In the genomic region with DNA sequence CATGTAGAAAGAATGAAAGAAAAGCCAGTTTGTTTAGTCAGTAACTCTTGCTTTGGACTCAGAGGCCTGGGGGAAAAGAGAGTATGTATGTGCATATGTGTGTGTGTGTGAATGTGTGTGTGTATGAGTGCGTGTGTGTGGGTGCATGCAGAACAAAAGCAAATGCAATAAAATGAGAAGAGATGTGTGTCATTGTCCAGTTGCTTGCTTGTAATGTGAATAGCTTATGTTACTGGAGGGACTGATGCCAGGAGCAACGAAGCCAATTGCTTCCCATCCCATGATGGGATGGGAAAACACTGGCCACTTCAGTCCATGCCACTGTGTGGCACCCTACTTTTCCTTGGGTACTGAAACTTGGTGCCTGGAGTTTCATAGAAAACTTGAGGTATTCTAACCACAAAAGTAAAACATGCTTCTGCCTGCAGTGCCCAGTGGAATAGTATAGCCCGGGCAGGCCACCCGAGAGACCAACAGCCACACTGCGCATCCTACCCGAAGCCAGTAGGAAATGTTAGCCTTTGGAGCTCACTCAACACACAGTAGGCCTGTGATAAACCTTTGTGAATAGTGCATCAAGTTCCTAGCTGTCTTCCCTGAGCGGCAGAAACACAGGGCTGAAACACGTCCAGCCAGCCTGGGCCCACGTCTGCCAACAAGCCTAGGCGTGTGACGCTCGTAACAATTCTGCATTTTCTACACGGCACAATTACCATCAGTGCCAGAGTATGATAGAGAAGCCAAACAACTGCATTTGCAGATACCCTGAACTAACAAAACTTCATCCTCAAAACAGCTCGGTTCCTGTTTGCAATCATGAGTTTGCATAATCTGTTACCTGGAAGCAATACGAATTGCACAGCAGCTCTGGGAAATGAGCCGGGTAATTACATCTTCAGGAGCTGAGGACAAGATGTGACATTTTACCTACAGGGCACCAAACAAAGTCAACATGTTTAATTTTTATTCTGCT, we compare ENCODE assay signal across 12 cellular contexts.
DNase-seq lines count a peak whose midpoint lies in the region; ATAC-seq and TF ChIP-seq lines count a peak whose summit lies in the region.
"Had no signal": no experiment of that assay in that cellular context is flagged by ENCODE, and none has a peak within 500 bp of the region (broad histone marks: within the 10 kb centered on the region; RNA-seq: fewer than 3 reads in every experiment).

No MANE protein-coding gene starts in this region.

- intact Hi-C loops in body of pancreas (cut with DNase I) = no loop called here

- H3K36me3 Mint-ChIP-seq in mesothelial cell of epicardium = no peaks in the 10 kb centered on the region

- CTCF ChIA-PET in AG04449 (lab: Yijun Ruan, JAX) = interaction anchor here (1.2 kb wide), 1 partner anchor 85 kb away, joined by 3 read pairs; no protein-coding TSS in a partner anchor

- H3K4me3 ChIP-seq in AG04449 (ENCODE audit: low read depth, low read length) (no peak overlapping the region), body of pancreas (no peak overlapping the region)
- H3K4me3 ChIP-seq: pancreas, SJSA1 had no signal

- H3K27ac Mint-ChIP-seq in mesothelial cell of epicardium = no peak overlapping the region

- no peaks in the 10 kb centered on the region for H3K27me3 ChIP-seq in body of pancreas
- H3K27me3 ChIP-seq: pancreas, SJSA1 had no signal

- TF ChIP-seq CTCF in AG04449 (IDR thresholded peaks at IDR 0.05; ENCODE audit: insufficient read depth, low read length, missing control alignments) = no peak
- TF ChIP-seq CTCF in body of pancreas (IDR thresholded peaks at IDR 0.05) = no peak
- TF ChIP-seq CTCF in mesothelial cell of epicardium (IDR thresholded peaks at IDR 0.05; ENCODE audit: unreplicated experiment) = no peak

- H3K27me3 Mint-ChIP-seq in mesothelial cell of epicardium (ENCODE audit: low read depth) = no peaks in the 10 kb centered on the region

- no peaks in the 10 kb centered on the region for H3K9me3 ChIP-seq in body of pancreas
- H3K9me3 ChIP-seq: pancreas had no signal

- peak; percentile 36 for DNase-seq in AG04449 (ENCODE audit: low read depth, low spot score)
- peak; percentile 33 for DNase-seq in M059J (ENCODE audit: low read depth)
- DNase-seq in body of pancreas = peak in 2 of 4 donors; percentile 14 to 16
- peak; percentile 75 for DNase-seq in left lobe of liver (ENCODE audit: low spot score)
- DNase-seq in stimulated activated CD8-positive, alpha-beta memory T cell treated with anti-CD3 and anti-CD28 coated beads, Interleukin-4, amount 100 ng/mL, for 48 hours = no peak
- DNase-seq in AG08395 (ENCODE audit: low spot score) = no peak
- DNase-seq in mesothelial cell of epicardium (ENCODE audit: low spot score in 2 of 2, unreplicated experiment in 2 of 2) = no peak
- no peak for DNase-seq in kidney tubule cell (ENCODE audit: low spot score)
- DNase-seq: activated naive CD4-positive, alpha-beta T cell; AML-193; pancreas had no signal

- no peak overlapping the region for H3K4me3 Mint-ChIP-seq in mesothelial cell of epicardium

- peaks cover 9% of the 10 kb centered on the region for H3K4me1 Mint-ChIP-seq in mesothelial cell of epicardium

- no peak overlapping the region for H3K27ac ChIP-seq in body of pancreas
- H3K27ac ChIP-seq: SJSA1 had no signal

- H3K4me1 ChIP-seq in body of pancreas = no peaks in the 10 kb centered on the region
- H3K4me1 ChIP-seq: pancreas had no signal

- peaks cover 9% of the 10 kb centered on the region for H3K9me3 Mint-ChIP-seq in mesothelial cell of epicardium

- POLR2A ChIA-PET in AG04449 (lab: Yijun Ruan, JAX) = no interaction called here

- H3K36me3 ChIP-seq in body of pancreas (replicated peaks in 1 of 2; ENCODE audit: insufficient read depth in 1 of 2, low read depth in 2 of 2) = no peaks in the 10 kb centered on the region
- H3K36me3 ChIP-seq: pancreas, SJSA1 had no signal

- 88 to 90% methylated on average over 11 to 16 of the region's 16 CpGs for WGBS in body of pancreas, 2 donors

- ATAC-seq in body of pancreas = peak; percentile 30
- peak; percentile 92 for ATAC-seq in left lobe of liver

- no peak for TF ChIP-seq POLR2A in body of pancreas (IDR thresholded peaks at IDR 0.05)

Comparison
In these comparisons a context has a peak if more than half of its experiments do, and no peak if none do; other contexts are left out.
1. DNase-seq: peak in AG04449 (single experiment), M059J (single experiment) and left lobe of liver (single experiment); none in stimulated activated CD8-positive, alpha-beta memory T cell treated with anti-CD3 and anti-CD28 coated beads, Interleukin-4, amount 100 ng/mL, for 48 hours (single experiment), AG08395 (single experiment), mesothelial cell of epicardium (0 of 2) and kidney tubule cell (single experiment).